ENCODE assay signal across 1 cellular context in genomic region chr6:47134476-47135189, GRCh38.
TF ChIP-seq lines count a peak whose summit lies in the region.

No MANE protein-coding gene starts in this region.

TF ChIP-seq in K562, 482 proteins besides CTCF, POLR2A, EP300 and RAD21 (continued from another document and continues in another):
- TF ChIP-seq, protein P1, sequence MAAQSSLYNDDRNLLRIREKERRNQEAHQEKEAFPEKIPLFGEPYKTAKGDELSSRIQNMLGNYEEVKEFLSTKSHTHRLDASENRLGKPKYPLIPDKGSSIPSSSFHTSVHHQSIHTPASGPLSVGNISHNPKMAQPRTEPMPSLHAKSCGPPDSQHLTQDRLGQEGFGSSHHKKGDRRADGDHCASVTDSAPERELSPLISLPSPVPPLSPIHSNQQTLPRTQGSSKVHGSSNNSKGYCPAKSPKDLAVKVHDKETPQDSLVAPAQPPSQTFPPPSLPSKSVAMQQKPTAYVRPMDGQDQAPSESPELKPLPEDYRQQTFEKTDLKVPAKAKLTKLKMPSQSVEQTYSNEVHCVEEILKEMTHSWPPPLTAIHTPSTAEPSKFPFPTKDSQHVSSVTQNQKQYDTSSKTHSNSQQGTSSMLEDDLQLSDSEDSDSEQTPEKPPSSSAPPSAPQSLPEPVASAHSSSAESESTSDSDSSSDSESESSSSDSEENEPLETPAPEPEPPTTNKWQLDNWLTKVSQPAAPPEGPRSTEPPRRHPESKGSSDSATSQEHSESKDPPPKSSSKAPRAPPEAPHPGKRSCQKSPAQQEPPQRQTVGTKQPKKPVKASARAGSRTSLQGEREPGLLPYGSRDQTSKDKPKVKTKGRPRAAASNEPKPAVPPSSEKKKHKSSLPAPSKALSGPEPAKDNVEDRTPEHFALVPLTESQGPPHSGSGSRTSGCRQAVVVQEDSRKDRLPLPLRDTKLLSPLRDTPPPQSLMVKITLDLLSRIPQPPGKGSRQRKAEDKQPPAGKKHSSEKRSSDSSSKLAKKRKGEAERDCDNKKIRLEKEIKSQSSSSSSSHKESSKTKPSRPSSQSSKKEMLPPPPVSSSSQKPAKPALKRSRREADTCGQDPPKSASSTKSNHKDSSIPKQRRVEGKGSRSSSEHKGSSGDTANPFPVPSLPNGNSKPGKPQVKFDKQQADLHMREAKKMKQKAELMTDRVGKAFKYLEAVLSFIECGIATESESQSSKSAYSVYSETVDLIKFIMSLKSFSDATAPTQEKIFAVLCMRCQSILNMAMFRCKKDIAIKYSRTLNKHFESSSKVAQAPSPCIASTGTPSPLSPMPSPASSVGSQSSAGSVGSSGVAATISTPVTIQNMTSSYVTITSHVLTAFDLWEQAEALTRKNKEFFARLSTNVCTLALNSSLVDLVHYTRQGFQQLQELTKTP (IDR thresholded peaks at IDR 0.05; ENCODE audit: low read depth in 1 of 2, partially characterized antibody in 2 of 2): peak in 1 of 2 experiments; percentile 81
- peak; percentile 97 for TF ChIP-seq CUX1 (CRISPR knock-in tag; IDR thresholded peaks at IDR 0.05)
- TF ChIP-seq ZBTB33 (CRISPR knock-in tag; IDR thresholded peaks at IDR 0.05): no peak
- TF ChIP-seq MLLT1 (IDR thresholded peaks at IDR 0.05): peak; percentile 2 to 36; a peak in 1 of 4 replicates
- peak; percentile 89 for TF ChIP-seq CCNT2 (IDR thresholded peaks at IDR 0.05; ENCODE audit: borderline replicate concordance, extremely low read depth, insufficient read length, low read depth, low read length)
- peak; percentile 94 for TF ChIP-seq ATF7 (IDR thresholded peaks at IDR 0.05)
- TF ChIP-seq NR2C2 (CRISPR knock-in tag; IDR thresholded peaks at IDR 0.05): 0 out of 2 replicates have a peak, but pooled peaks have one; percentile 28
- no peak for TF ChIP-seq NR2C2 (tag; IDR thresholded peaks at IDR 0.05)
- TF ChIP-seq NONO (IDR thresholded peaks at IDR 0.05; ENCODE audit: low read depth in 2 of 2, low read length in 1 of 2): peak in 1 of 2 experiments; percentile 69; a peak in 1 of 4 replicates
- TF ChIP-seq ZNF764 (CRISPR knock-in tag; IDR thresholded peaks at IDR 0.05; ENCODE audit: low read depth): no peak
- TF ChIP-seq, protein P2, sequence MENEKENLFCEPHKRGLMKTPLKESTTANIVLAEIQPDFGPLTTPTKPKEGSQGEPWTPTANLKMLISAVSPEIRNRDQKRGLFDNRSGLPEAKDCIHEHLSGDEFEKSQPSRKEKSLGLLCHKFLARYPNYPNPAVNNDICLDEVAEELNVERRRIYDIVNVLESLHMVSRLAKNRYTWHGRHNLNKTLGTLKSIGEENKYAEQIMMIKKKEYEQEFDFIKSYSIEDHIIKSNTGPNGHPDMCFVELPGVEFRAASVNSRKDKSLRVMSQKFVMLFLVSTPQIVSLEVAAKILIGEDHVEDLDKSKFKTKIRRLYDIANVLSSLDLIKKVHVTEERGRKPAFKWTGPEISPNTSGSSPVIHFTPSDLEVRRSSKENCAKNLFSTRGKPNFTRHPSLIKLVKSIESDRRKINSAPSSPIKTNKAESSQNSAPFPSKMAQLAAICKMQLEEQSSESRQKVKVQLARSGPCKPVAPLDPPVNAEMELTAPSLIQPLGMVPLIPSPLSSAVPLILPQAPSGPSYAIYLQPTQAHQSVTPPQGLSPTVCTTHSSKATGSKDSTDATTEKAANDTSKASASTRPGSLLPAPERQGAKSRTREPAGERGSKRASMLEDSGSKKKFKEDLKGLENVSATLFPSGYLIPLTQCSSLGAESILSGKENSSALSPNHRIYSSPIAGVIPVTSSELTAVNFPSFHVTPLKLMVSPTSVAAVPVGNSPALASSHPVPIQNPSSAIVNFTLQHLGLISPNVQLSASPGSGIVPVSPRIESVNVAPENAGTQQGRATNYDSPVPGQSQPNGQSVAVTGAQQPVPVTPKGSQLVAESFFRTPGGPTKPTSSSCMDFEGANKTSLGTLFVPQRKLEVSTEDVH (IDR thresholded peaks at IDR 0.05; ENCODE audit: low read depth, partially characterized antibody): no peak
- peak; percentile 81 for TF ChIP-seq TCF3 (CRISPR knock-in tag; IDR thresholded peaks at IDR 0.05)
- peak; percentile 80; the same call in 1 of the 2 replicates for TF ChIP-seq RNF2 (IDR thresholded peaks at IDR 0.05)
- TF ChIP-seq, protein P3, sequence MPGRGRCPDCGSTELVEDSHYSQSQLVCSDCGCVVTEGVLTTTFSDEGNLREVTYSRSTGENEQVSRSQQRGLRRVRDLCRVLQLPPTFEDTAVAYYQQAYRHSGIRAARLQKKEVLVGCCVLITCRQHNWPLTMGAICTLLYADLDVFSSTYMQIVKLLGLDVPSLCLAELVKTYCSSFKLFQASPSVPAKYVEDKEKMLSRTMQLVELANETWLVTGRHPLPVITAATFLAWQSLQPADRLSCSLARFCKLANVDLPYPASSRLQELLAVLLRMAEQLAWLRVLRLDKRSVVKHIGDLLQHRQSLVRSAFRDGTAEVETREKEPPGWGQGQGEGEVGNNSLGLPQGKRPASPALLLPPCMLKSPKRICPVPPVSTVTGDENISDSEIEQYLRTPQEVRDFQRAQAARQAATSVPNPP (IDR thresholded peaks at IDR 0.05; ENCODE audit: borderline replicate concordance, insufficient read depth, insufficient read length): no peak
- TF ChIP-seq EGR1 (conservative IDR thresholded peaks at IDR 0.05): peak; percentile 61
- TF ChIP-seq HIVEP1 (CRISPR knock-in tag; IDR thresholded peaks at IDR 0.05): no peak
- TF ChIP-seq SMAD4 (CRISPR knock-in tag; conservative IDR thresholded peaks at IDR 0.05): peak; percentile 60; the same call in 1 of the 2 replicates
- TF ChIP-seq, protein P4, sequence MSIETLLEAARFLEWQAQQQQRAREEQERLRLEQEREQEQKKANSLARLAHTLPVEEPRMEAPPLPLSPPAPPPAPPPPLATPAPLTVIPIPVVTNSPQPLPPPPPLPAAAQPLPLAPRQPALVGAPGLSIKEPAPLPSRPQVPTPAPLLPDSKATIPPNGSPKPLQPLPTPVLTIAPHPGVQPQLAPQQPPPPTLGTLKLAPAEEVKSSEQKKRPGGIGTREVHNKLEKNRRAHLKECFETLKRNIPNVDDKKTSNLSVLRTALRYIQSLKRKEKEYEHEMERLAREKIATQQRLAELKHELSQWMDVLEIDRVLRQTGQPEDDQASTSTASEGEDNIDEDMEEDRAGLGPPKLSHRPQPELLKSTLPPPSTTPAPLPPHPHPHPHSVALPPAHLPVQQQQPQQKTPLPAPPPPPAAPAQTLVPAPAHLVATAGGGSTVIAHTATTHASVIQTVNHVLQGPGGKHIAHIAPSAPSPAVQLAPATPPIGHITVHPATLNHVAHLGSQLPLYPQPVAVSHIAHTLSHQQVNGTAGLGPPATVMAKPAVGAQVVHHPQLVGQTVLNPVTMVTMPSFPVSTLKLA (conservative IDR thresholded peaks at IDR 0.05): peak; percentile 34 to 64; a peak in 2 of 4 replicates
- no peak for TF ChIP-seq RBM17 (IDR thresholded peaks at IDR 0.05; ENCODE audit: borderline replicate concordance, low read depth, low read length)
- TF ChIP-seq KLF16 (IDR thresholded peaks at IDR 0.05): peak; percentile 71; the same call in 1 of the 2 replicates
- TF ChIP-seq, protein P5, sequence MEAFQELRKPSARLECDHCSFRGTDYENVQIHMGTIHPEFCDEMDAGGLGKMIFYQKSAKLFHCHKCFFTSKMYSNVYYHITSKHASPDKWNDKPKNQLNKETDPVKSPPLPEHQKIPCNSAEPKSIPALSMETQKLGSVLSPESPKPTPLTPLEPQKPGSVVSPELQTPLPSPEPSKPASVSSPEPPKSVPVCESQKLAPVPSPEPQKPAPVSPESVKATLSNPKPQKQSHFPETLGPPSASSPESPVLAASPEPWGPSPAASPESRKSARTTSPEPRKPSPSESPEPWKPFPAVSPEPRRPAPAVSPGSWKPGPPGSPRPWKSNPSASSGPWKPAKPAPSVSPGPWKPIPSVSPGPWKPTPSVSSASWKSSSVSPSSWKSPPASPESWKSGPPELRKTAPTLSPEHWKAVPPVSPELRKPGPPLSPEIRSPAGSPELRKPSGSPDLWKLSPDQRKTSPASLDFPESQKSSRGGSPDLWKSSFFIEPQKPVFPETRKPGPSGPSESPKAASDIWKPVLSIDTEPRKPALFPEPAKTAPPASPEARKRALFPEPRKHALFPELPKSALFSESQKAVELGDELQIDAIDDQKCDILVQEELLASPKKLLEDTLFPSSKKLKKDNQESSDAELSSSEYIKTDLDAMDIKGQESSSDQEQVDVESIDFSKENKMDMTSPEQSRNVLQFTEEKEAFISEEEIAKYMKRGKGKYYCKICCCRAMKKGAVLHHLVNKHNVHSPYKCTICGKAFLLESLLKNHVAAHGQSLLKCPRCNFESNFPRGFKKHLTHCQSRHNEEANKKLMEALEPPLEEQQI (IDR thresholded peaks at IDR 0.05): peak; percentile 35; the same call in 1 of the 2 replicates
- TF ChIP-seq, protein P6, sequence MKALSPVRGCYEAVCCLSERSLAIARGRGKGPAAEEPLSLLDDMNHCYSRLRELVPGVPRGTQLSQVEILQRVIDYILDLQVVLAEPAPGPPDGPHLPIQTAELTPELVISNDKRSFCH (CRISPR knock-in tag; IDR thresholded peaks at IDR 0.05): no peak
- TF ChIP-seq, protein P6 (tag; IDR thresholded peaks at IDR 0.05): peak; percentile 51; the same call in 1 of the 2 replicates
- TF ChIP-seq GATA2 (CRISPR knock-in tag; IDR thresholded peaks at IDR 0.05): peak; percentile 82
- TF ChIP-seq MTA3 (IDR thresholded peaks at IDR 0.05; ENCODE audit: borderline replicate concordance): peak; percentile 93
- TF ChIP-seq GTF2E2 (tag; IDR thresholded peaks at IDR 0.05): 0 out of 2 replicates have a peak, but pooled peaks have one; percentile 58
- TF ChIP-seq, protein P7, sequence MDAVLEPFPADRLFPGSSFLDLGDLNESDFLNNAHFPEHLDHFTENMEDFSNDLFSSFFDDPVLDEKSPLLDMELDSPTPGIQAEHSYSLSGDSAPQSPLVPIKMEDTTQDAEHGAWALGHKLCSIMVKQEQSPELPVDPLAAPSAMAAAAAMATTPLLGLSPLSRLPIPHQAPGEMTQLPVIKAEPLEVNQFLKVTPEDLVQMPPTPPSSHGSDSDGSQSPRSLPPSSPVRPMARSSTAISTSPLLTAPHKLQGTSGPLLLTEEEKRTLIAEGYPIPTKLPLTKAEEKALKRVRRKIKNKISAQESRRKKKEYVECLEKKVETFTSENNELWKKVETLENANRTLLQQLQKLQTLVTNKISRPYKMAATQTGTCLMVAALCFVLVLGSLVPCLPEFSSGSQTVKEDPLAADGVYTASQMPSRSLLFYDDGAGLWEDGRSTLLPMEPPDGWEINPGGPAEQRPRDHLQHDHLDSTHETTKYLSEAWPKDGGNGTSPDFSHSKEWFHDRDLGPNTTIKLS (IDR thresholded peaks at IDR 0.05; ENCODE audit: borderline replicate concordance, low read depth): 0 out of 2 replicates have a peak, but pooled peaks have one; percentile 24
- peak; percentile 74 for TF ChIP-seq MTA2 (IDR thresholded peaks at IDR 0.05; ENCODE audit: low read depth)
